Comparison of ENCODE assay signal across 8 cellular contexts in the genomic region with DNA sequence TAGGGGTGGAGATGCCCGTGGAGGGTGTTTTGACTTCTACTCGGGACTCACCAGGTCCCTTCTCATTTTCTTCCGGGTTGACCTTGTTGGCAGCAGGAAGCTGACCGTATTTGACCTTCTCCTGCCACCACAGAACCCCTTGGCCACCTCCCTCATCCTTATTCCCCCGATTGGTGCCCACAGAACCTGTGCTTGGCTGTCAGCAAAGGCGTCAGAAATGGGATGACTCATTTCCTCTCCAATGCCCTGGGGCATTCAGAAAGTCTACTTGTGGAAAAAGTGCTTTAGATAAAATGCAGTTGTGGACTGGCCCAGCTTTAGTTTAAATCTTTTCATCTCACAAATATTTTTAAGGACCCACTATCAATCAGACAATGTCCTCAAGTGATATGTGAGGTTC.
DNase-seq lines count a peak whose midpoint lies in the region; ATAC-seq, FAIRE-seq and TF ChIP-seq lines count a peak whose summit lies in the region.

No MANE protein-coding gene starts in this region.

- no peak overlapping the region for H3K4me2 ChIP-seq in neural progenitor cell

- peak; percentile 62 for FAIRE-seq in islet of Langerhans (lab: Jason Lieb, UNC)

- no peak overlapping the region for H2AFZ ChIP-seq in neural progenitor cell (replicated peaks)

- peaks cover 5% of the 10 kb centered on the region for H3K27me3 Mint-ChIP-seq in neural progenitor cell (ENCODE audit: insufficient read depth, low read depth)

- H3F3A ChIP-seq in neural progenitor cell (ENCODE audit: low read depth) = no peaks in the 10 kb centered on the region

- H4K20me1 ChIP-seq in neural progenitor cell (ENCODE audit: low read depth) = no peaks in the 10 kb centered on the region

- no peaks in the 10 kb centered on the region for H3K4me1 ChIP-seq in neural progenitor cell

- intact Hi-C loops in left colon (cut with DNase I, micrococcal nuclease) = no loop called here

- no peak overlapping the region for H3K4me3 ChIP-seq in neural progenitor cell

- H3K9me3 Mint-ChIP-seq in neural progenitor cell = peaks cover 3% of the 10 kb centered on the region

- H3K9me3 ChIP-seq in neural progenitor cell (ENCODE audit: low read depth) = no peaks in the 10 kb centered on the region

- H3K27ac Mint-ChIP-seq in neural progenitor cell = no peak overlapping the region

- H3K36me3 Mint-ChIP-seq in neural progenitor cell = no peaks in the 10 kb centered on the region

- H3K36me3 ChIP-seq in neural progenitor cell = no peaks in the 10 kb centered on the region

- H3K27me3 ChIP-seq in neural progenitor cell = no peaks in the 10 kb centered on the region

- peak; percentile 42 to 64 for DNase-seq in AML-193 (lab: John Stamatoyannopoulos, UW)
- peak; percentile 67 for DNase-seq in activated CD8-positive, alpha-beta memory T cell treated with anti-CD3 and anti-CD28 coated beads, Interleukin-2, amount 50 U/mL, for 48 hours
- no peak for DNase-seq in GM20000 (ENCODE audit: low spot score)
- DNase-seq in left colon = no peak
- no peak for DNase-seq in neural progenitor cell (ENCODE audit: low spot score)

- no peak overlapping the region for H3K9ac ChIP-seq in neural progenitor cell

- no peaks in the 10 kb centered on the region for H3K79me2 ChIP-seq in neural progenitor cell (ENCODE audit: low read depth)

- no peak overlapping the region for H3K4me3 Mint-ChIP-seq in neural progenitor cell

- H3K27ac ChIP-seq in neural progenitor cell = no peak overlapping the region

- no peak for TF ChIP-seq CTCF in GM20000 (IDR thresholded peaks at IDR 0.05; ENCODE audit: extremely low read depth, missing control alignments)
- TF ChIP-seq CTCF in neural progenitor cell (IDR thresholded peaks at IDR 0.05) = no peak

- peak; percentile 54 for ATAC-seq in HG03108 (IDR thresholded peaks at IDR 0.05; ENCODE audit: unreplicated experiment)
- no peak for ATAC-seq in left colon
- no peak for ATAC-seq in GM19463 (IDR thresholded peaks at IDR 0.05; ENCODE audit: unreplicated experiment)

- H3K4me1 Mint-ChIP-seq in neural progenitor cell = peaks cover 20% of the 10 kb centered on the region

Comparison
In these comparisons a context has a peak if more than half of its experiments do, and no peak if none do; other contexts are left out.
1. DNase-seq: peak in AML-193 (2 of 2) and activated CD8-positive, alpha-beta memory T cell treated with anti-CD3 and anti-CD28 coated beads, Interleukin-2, amount 50 U/mL, for 48 hours (single experiment); none in GM20000 (single experiment), left colon (0 of 2) and neural progenitor cell (single experiment).